Comparison of ENCODE assay signal across 9 cellular contexts in the genomic region with DNA sequence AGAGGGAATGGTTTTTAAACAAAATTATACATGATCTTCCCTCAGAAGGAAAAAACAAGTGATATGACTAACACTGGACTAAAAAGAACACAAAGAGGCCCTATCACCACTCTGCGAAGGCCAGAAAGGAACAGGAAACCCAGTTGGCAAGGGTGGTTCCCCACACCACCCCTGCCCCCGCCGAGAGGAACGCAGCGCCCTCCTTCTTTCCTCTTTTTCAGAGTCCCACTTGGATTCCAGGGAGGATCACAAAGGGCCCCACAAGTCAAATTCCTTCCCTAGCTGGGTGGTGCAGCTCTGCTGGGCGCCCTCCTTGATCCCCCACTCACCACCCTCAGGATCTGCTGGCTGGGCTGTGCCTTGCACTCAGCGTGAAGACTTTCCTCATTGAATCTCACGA. TPM values are rescaled to one million over a fixed set of nuclear protein-coding genes. Genes with fewer than 3 reads are reported as not detected.
A peak's percentile ranks its signal among the peaks of the same experiment; 100 is the strongest.
DNase-seq lines count a peak whose midpoint lies in the region; ATAC-seq, FAIRE-seq and TF ChIP-seq lines count a peak whose summit lies in the region.
"Had no signal": no experiment of that assay in that cellular context is flagged by ENCODE, and none has a peak within 500 bp of the region (broad histone marks: within the 10 kb centered on the region; RNA-seq: fewer than 3 reads in every experiment).

No MANE protein-coding gene starts in this region.

- H3K9me3 Mint-ChIP-seq in activated CD4-positive, alpha-beta memory T cell treated with anti-CD3 and anti-CD28 coated beads for 36 hours, result no peaks in the 10 kb centered on the region

- H3K4me1 ChIP-seq in right lobe of liver, result peaks cover 0 to 7% (median 0%) of the 10 kb centered on the region in 4 donors
- no peaks in the 10 kb centered on the region for H3K4me1 ChIP-seq in HepG2 (ENCODE audit: insufficient read depth, low read length)
- peaks cover 60% of the 10 kb centered on the region for H3K4me1 ChIP-seq in lower lobe of right lung
- H3K4me1 ChIP-seq in uterus, result peaks cover 0 to 9% of the 10 kb centered on the region in 2 donors
- peaks cover 5% of the 10 kb centered on the region for H3K4me1 ChIP-seq in A673 (ENCODE audit: insufficient read depth, low read length, poor library complexity, severe bottlenecking)

- TF ChIP-seq EP300 in HepG2 (IDR thresholded peaks at IDR 0.05; ENCODE audit: low read depth in 2 of 2, low read length in 2 of 2) (no peak), HepG2 (CRISPR knock-in tag; IDR thresholded peaks at IDR 0.05; ENCODE audit: borderline replicate concordance) (no peak)

- H3K4me3 ChIP-seq in right lobe of liver, result no peak overlapping the region
- H3K4me3 ChIP-seq in HepG2 (replicated peaks in 1 of 3; ENCODE audit: insufficient read depth in 1 of 3, low read depth in 2 of 3, low read length in 3 of 3), result no peak overlapping the region
- H3K4me3 ChIP-seq in lower lobe of right lung, result no peak overlapping the region
- no peak overlapping the region for H3K4me3 ChIP-seq in uterus
- H3K4me3 ChIP-seq in A673 (ENCODE audit: low read depth, low read length, poor library complexity, severe bottlenecking), result no peak overlapping the region

- no peak for TF ChIP-seq CTCF in right lobe of liver (IDR thresholded peaks at IDR 0.05)
- TF ChIP-seq CTCF in HepG2 (CRISPR knock-in tag; IDR thresholded peaks at IDR 0.05), result no peak
- no peak for TF ChIP-seq CTCF in lower lobe of right lung (IDR thresholded peaks at IDR 0.05)
- no peak for TF ChIP-seq CTCF in uterus (IDR thresholded peaks at IDR 0.05)
- no peak for TF ChIP-seq CTCF in A673 (conservative IDR thresholded peaks at IDR 0.05; ENCODE audit: low read depth, low read length)

- H3K27me3 ChIP-seq in right lobe of liver (no peaks in the 10 kb centered on the region), HepG2 (ENCODE audit: control insufficient read depth in 1 of 2, insufficient read depth in 2 of 2, low read length in 2 of 2) (peaks cover 0 to 10% of the 10 kb centered on the region in 2 experiments; a peak in 2 of 5 replicates), lower lobe of right lung (ENCODE audit: low read depth) (no peaks in the 10 kb centered on the region), uterus (no peaks in the 10 kb centered on the region), A673 (replicated peaks; ENCODE audit: insufficient read depth, low read depth, low read length, poor library complexity) (no peaks in the 10 kb centered on the region)

- no peak for TF ChIP-seq RAD21 in HepG2 (CRISPR knock-in tag; IDR thresholded peaks at IDR 0.05)

- in situ Hi-C loops in HepG2 (cut with HindIII; ENCODE audit: extremely low pct_ligation_motif_present, low pct_unique_long_range_greater_than_20kb), result no loop called here

- no peaks in the 10 kb centered on the region for H3K36me3 Mint-ChIP-seq in activated CD4-positive, alpha-beta memory T cell treated with anti-CD3 and anti-CD28 coated beads for 36 hours

- intact Hi-C loops in right lobe of liver (cut with DNase I), result no loop called here
- intact Hi-C loops in HepG2 (cut with micrococcal nuclease; ENCODE audit: unreplicated experiment), result no loop called here
- intact Hi-C loops in activated CD4-positive, alpha-beta memory T cell treated with anti-CD3 and anti-CD28 coated beads for 36 hours (cut with micrococcal nuclease), result no loop called here
- intact Hi-C loops in lower lobe of right lung (cut with DNase I), result no loop called here
- intact Hi-C loops in uterus (cut with DNase I; ENCODE audit: low total_unique reads), result no loop called here
- intact Hi-C loops in A673 (cut with micrococcal nuclease; ENCODE audit: unreplicated experiment), result no loop called here

- no peak overlapping the region for H3K9ac ChIP-seq in HepG2 (ENCODE audit: insufficient read depth, low read depth, low read length)

- POLR2A ChIA-PET in HepG2 (lab: Yijun Ruan, JAX), result no interaction called here
- POLR2A ChIA-PET in activated CD4-positive, alpha-beta memory T cell treated with anti-CD3 and anti-CD28 coated beads for 36 hours (lab: Charles Lee), result interaction anchor here (1.4 kb wide), 1 partner anchor 9 kb away, joined by 4 read pairs; no protein-coding TSS in a partner anchor
- POLR2A ChIA-PET in A673 (lab: Charles Lee; ENCODE audit: low non-redundant PET), result no interaction called here

- H3K4me1 Mint-ChIP-seq in activated CD4-positive, alpha-beta memory T cell treated with anti-CD3 and anti-CD28 coated beads for 36 hours (ENCODE audit: low read depth), result peaks cover 41% of the 10 kb centered on the region

- H3K4me3 Mint-ChIP-seq in activated CD4-positive, alpha-beta memory T cell treated with anti-CD3 and anti-CD28 coated beads for 36 hours, result no peak overlapping the region

- no peaks in the 10 kb centered on the region for H3K79me2 ChIP-seq in HepG2 (ENCODE audit: insufficient read depth, low read length)

- H3K27ac ChIP-seq in right lobe of liver (peak overlapping the region in 1 of 3 donors; percentile 1), HepG2 (ENCODE audit: extremely low read length, insufficient read depth, low read length) (no peak overlapping the region), lower lobe of right lung (peak overlapping the region; percentile 67), uterus (peak overlapping the region; percentile 17 to 67), A673 (ENCODE audit: low read depth, low read length, poor library complexity, severe bottlenecking) (no peak overlapping the region)

- H3K27ac Mint-ChIP-seq in activated CD4-positive, alpha-beta memory T cell treated with anti-CD3 and anti-CD28 coated beads for 36 hours, result peak overlapping the region; percentile 77

- H3K9me3 ChIP-seq in right lobe of liver, result no peaks in the 10 kb centered on the region
- H3K9me3 ChIP-seq in HepG2 (ENCODE audit: low read length), result no peaks in the 10 kb centered on the region
- H3K9me3 ChIP-seq in lower lobe of right lung, result no peaks in the 10 kb centered on the region
- no peaks in the 10 kb centered on the region for H3K9me3 ChIP-seq in uterus
- H3K9me3 ChIP-seq in A673 (ENCODE audit: low read depth, low read length, poor library complexity, severe bottlenecking), result no peaks in the 10 kb centered on the region

- 75% methylated on average over 8 of the region's 8 CpGs for WGBS in right lobe of liver (ENCODE audit: insufficient coverage, low coverage, low lambda C conversion rate, missing lambda C conversion rate)
- 58% methylated on average over 7 of the region's 8 CpGs for WGBS in HepG2 (ENCODE audit: low lambda C conversion rate)

- ATAC-seq in right lobe of liver (peak; percentile 43 to 53 (median 48)), HepG2 (no peak), lower lobe of right lung (peak; percentile 61 to 64), GM18502 (IDR thresholded peaks at IDR 0.05; ENCODE audit: poor library complexity, unreplicated experiment) (no peak)

- CTCF ChIA-PET in HepG2 (lab: Yijun Ruan, JAX; ENCODE audit: low intra/inter-chr PET ratio, low total read pairs) (no interaction called here), A673 (lab: Charles Lee) (no interaction called here)
- CTCF ChIA-PET in activated CD4-positive, alpha-beta memory T cell treated with anti-CD3 and anti-CD28 coated beads for 36 hours (lab: Charles Lee), result interaction anchor here (0.9 to 1.7 kb wide), 3 partner anchors 11 to 37 kb away, joined by 3 to 5 read pairs (median 4); no protein-coding TSS in a partner anchor

- BruUV-seq in HepG2 (replicated peaks; lab: Mats Ljungman, UMichigan), result no TSS peak
- no TSS peak for BruUV-seq in A673 (replicated peaks; lab: Mats Ljungman, UMichigan)

- no peak overlapping the region for H3K4me2 ChIP-seq in HepG2 (ENCODE audit: low read depth, low read length)

- no peak for FAIRE-seq in HepG2 (lab: Jason Lieb, UNC)

- DNase-seq in right lobe of liver (peak in 1 of 3 donors; percentile 35), HepG2 (ENCODE audit: low spot score) (no peak), lower lobe of right lung (peak; percentile 62), uterus (no peak), HK-2 (ENCODE audit: unreplicated experiment) (no peak), A673 (ENCODE audit: low spot score) (no peak)
- peak; percentile 50 for DNase-seq in activated CD4-positive, alpha-beta memory T cell treated with anti-CD3 and anti-CD28 coated beads for 36 hours
- DNase-seq: NCI-H2171 treated with DMSO at 0.1 percent for 48 hours had no signal

- no peak overlapping the region for H2AFZ ChIP-seq in HepG2 (ENCODE audit: low read length)

- H4K20me1 ChIP-seq in HepG2 (ENCODE audit: insufficient read depth, low read length), result no peaks in the 10 kb centered on the region

- no peak for TF ChIP-seq POLR2A in right lobe of liver (IDR thresholded peaks at IDR 0.05)
- TF ChIP-seq POLR2A in HepG2 (IDR thresholded peaks at IDR 0.05; ENCODE audit: insufficient read depth in 1 of 2, low read depth in 2 of 2, low read length in 2 of 2), result no peak
- no peak for TF ChIP-seq POLR2A in uterus (IDR thresholded peaks at IDR 0.05)

- H3K27me3 Mint-ChIP-seq in activated CD4-positive, alpha-beta memory T cell treated with anti-CD3 and anti-CD28 coated beads for 36 hours, result peaks cover 3% of the 10 kb centered on the region

- H3K36me3 ChIP-seq in right lobe of liver (no peaks in the 10 kb centered on the region), HepG2 (replicated peaks in 1 of 2; ENCODE audit: control insufficient read depth in 1 of 2, insufficient read depth in 2 of 2, low read length in 2 of 2) (no peaks in the 10 kb centered on the region), lower lobe of right lung (no peaks in the 10 kb centered on the region), uterus (no peaks in the 10 kb centered on the region), A673 (ENCODE audit: insufficient read depth, low read length, poor library complexity, severe bottlenecking) (no peaks in the 10 kb centered on the region)

RNA-seq across cellular contexts. Expression of a gene that starts 29.8 kb away (rescaled TPM):
- total RNA-seq in right lobe of liver (10 to 100 TPM in 5 of 6 experiments, 1 to 10 TPM in 1; 9.9 to 30.2 (median 15.9) TPM), HepG2 (2016; rRNA removed; fragmentation: Illumina TruSeq; extraction: Trizol) (0.11 TPM in 1 of 2 replicates, not detected in the other), lower lobe of right lung (13.1 TPM), uterus (10 to 100 TPM in 3 of 4 donors, not detected in 1; 11.9 to 37.1 (median 16.5) TPM), A673 (2021) (not detected in 2 replicates)
- total RNA-seq in HepG2 (2016; cell fraction: cytosol; rRNA removed; fragmentation: Illumina TruSeq; extraction: Trizol; ENCODE audit: low read depth), result not detected in 2 replicates
- total RNA-seq in HepG2 (2016; cell fraction: insoluble cytoplasmic fraction; rRNA removed; fragmentation: Illumina TruSeq; extraction: Trizol), result not detected in 2 replicates
- total RNA-seq in HepG2 (2016; cell fraction: membrane; rRNA removed; fragmentation: Illumina TruSeq; extraction: Trizol), result not detected in 2 replicates
- not detected in 2 replicates for total RNA-seq in HepG2 (2016; cell fraction: nucleus; rRNA removed; fragmentation: Illumina TruSeq; extraction: Trizol)
- 0.16 and 0.18 TPM in 2 replicates for polyA plus RNA-seq in HepG2 (2011; rRNA removed)
- 0.14 and 0.15 TPM in 2 replicates for polyA plus RNA-seq in HepG2 (2011; cell fraction: cytosol; rRNA removed)
- 0.28 TPM in 1 of 2 replicates, not detected in the other for polyA plus RNA-seq in HepG2 (2011; cell fraction: nucleus; rRNA removed)
- 0.09 and 0.15 TPM in 2 replicates for polyA plus RNA-seq in HepG2 (2012)
- not detected in 2 replicates for polyA plus RNA-seq in HepG2 (2016; cell fraction: cytosol; fragmentation: Illumina TruSeq; extraction: Trizol; ENCODE audit: low read depth)
- not detected in 2 replicates for polyA plus RNA-seq in HepG2 (2016; cell fraction: insoluble cytoplasmic fraction; fragmentation: Illumina TruSeq; extraction: Trizol; ENCODE audit: low read depth)
- polyA plus RNA-seq in HepG2 (2016; cell fraction: membrane; fragmentation: Illumina TruSeq; extraction: Trizol; ENCODE audit: low read depth), result not detected in 2 replicates
- polyA plus RNA-seq in HepG2 (2016; cell fraction: nucleus; fragmentation: Illumina TruSeq; extraction: Trizol; ENCODE audit: insufficient read depth, low read depth), result not detected in 2 replicates
- 0.14 and 0.82 TPM in 2 replicates for polyA minus RNA-seq in HepG2 (2011; rRNA and poly(A)+ RNA removed; ENCODE audit: low replicate concordance)
- polyA minus RNA-seq in HepG2 (2011; cell fraction: cytosol; rRNA and poly(A)+ RNA removed), result not detected in 2 replicates
- polyA minus RNA-seq in HepG2 (2011; cell fraction: nucleus; rRNA and poly(A)+ RNA removed), result not detected in 2 replicates
- under 1 TPM; 0.31 to 0.34 TPM for total RNA-seq in activated CD4-positive, alpha-beta memory T cell treated with anti-CD3 and anti-CD28 coated beads for 36 hours

RNA-seq across cellular contexts. Expression of a gene that starts 32.9 kb away (rescaled TPM):
- total RNA-seq in right lobe of liver (under 1 TPM; 0.43 to 0.92 (median 0.68) TPM), HepG2 (2016; rRNA removed; fragmentation: Illumina TruSeq; extraction: Trizol) (0.18 TPM in 1 of 2 replicates, not detected in the other), lower lobe of right lung (1.5 TPM), uterus (10 to 100 TPM in 1 of 4 donors, 1 to 10 TPM in 3; 4.9 to 35.3 (median 7.9) TPM), A673 (2021) (0.72 and 0.99 TPM in 2 replicates)
- total RNA-seq in HepG2 (2016; cell fraction: cytosol; rRNA removed; fragmentation: Illumina TruSeq; extraction: Trizol; ENCODE audit: low read depth), result not detected in 2 replicates
- total RNA-seq in HepG2 (2016; cell fraction: insoluble cytoplasmic fraction; rRNA removed; fragmentation: Illumina TruSeq; extraction: Trizol), result 0.10 and 0.32 TPM in 2 replicates
- total RNA-seq in HepG2 (2016; cell fraction: membrane; rRNA removed; fragmentation: Illumina TruSeq; extraction: Trizol), result 0.25 TPM in 1 of 2 replicates, not detected in the other
- 0.47 and 0.97 TPM in 2 replicates for total RNA-seq in HepG2 (2016; cell fraction: nucleus; rRNA removed; fragmentation: Illumina TruSeq; extraction: Trizol)
- 0.55 and 0.58 TPM in 2 replicates for polyA plus RNA-seq in HepG2 (2011; rRNA removed)
- 0.13 and 0.26 TPM in 2 replicates for polyA plus RNA-seq in HepG2 (2011; cell fraction: cytosol; rRNA removed)
- polyA plus RNA-seq in HepG2 (2011; cell fraction: nucleus; rRNA removed), result 1.2 and 2.5 TPM in 2 replicates
- 0.28 and 0.46 TPM in 2 replicates for polyA plus RNA-seq in HepG2 (2012)
- polyA plus RNA-seq in HepG2 (2016; cell fraction: cytosol; fragmentation: Illumina TruSeq; extraction: Trizol; ENCODE audit: low read depth), result not detected in 2 replicates
- 0.13 and 0.19 TPM in 2 replicates for polyA plus RNA-seq in HepG2 (2016; cell fraction: insoluble cytoplasmic fraction; fragmentation: Illumina TruSeq; extraction: Trizol; ENCODE audit: low read depth)
- not detected in 2 replicates for polyA plus RNA-seq in HepG2 (2016; cell fraction: membrane; fragmentation: Illumina TruSeq; extraction: Trizol; ENCODE audit: low read depth)
- 1.1 and 2.1 TPM in 2 replicates for polyA plus RNA-seq in HepG2 (2016; cell fraction: nucleus; fragmentation: Illumina TruSeq; extraction: Trizol; ENCODE audit: insufficient read depth, low read depth)
- polyA minus RNA-seq in HepG2 (2011; rRNA and poly(A)+ RNA removed; ENCODE audit: low replicate concordance), result 0.21 and 2.3 TPM in 2 replicates
- not detected in 2 replicates for polyA minus RNA-seq in HepG2 (2011; cell fraction: cytosol; rRNA and poly(A)+ RNA removed)
- polyA minus RNA-seq in HepG2 (2011; cell fraction: nucleus; rRNA and poly(A)+ RNA removed), result 2.2 and 3.1 TPM in 2 replicates
- 1 to 10 TPM; 2.1 to 2.3 TPM for total RNA-seq in activated CD4-positive, alpha-beta memory T cell treated with anti-CD3 and anti-CD28 coated beads for 36 hours

RNA-seq across cellular contexts. Expression of a gene that starts 48.2 kb away (rescaled TPM):
- 1 to 10 TPM; 2.5 to 3.8 (median 2.8) TPM for total RNA-seq in right lobe of liver
- 0.15 TPM in 1 of 2 replicates, not detected in the other for total RNA-seq in HepG2 (2016; rRNA removed; fragmentation: Illumina TruSeq; extraction: Trizol)
- not detected in 2 replicates for total RNA-seq in HepG2 (2016; cell fraction: cytosol; rRNA removed; fragmentation: Illumina TruSeq; extraction: Trizol; ENCODE audit: low read depth)
- 0.04 and 0.07 TPM in 2 replicates for total RNA-seq in HepG2 (2016; cell fraction: insoluble cytoplasmic fraction; rRNA removed; fragmentation: Illumina TruSeq; extraction: Trizol)
- total RNA-seq in HepG2 (2016; cell fraction: membrane; rRNA removed; fragmentation: Illumina TruSeq; extraction: Trizol), result not detected in 2 replicates
- total RNA-seq in HepG2 (2016; cell fraction: nucleus; rRNA removed; fragmentation: Illumina TruSeq; extraction: Trizol), result 0.16 TPM in 1 of 2 replicates, not detected in the other
- polyA plus RNA-seq in HepG2 (2011; rRNA removed), result 0.01 and 0.07 TPM in 2 replicates
- polyA plus RNA-seq in HepG2 (2011; cell fraction: cytosol; rRNA removed), result 0.01 and 0.10 TPM in 2 replicates
- 0.09 and 0.13 TPM in 2 replicates for polyA plus RNA-seq in HepG2 (2011; cell fraction: nucleus; rRNA removed)
- polyA plus RNA-seq in HepG2 (2012), result 0.04 TPM in 1 of 2 replicates, not detected in the other
- polyA plus RNA-seq in HepG2 (2016; cell fraction: cytosol; fragmentation: Illumina TruSeq; extraction: Trizol; ENCODE audit: low read depth), result not detected in 2 replicates
- polyA plus RNA-seq in HepG2 (2016; cell fraction: insoluble cytoplasmic fraction; fragmentation: Illumina TruSeq; extraction: Trizol; ENCODE audit: low read depth), result 0.09 TPM in 1 of 2 replicates, not detected in the other
- 0.03 TPM in 1 of 2 replicates, not detected in the other for polyA plus RNA-seq in HepG2 (2016; cell fraction: membrane; fragmentation: Illumina TruSeq; extraction: Trizol; ENCODE audit: low read depth)
- polyA plus RNA-seq in HepG2 (2016; cell fraction: nucleus; fragmentation: Illumina TruSeq; extraction: Trizol; ENCODE audit: insufficient read depth, low read depth), result 0.18 TPM in 1 of 2 replicates, not detected in the other
- not detected in 2 replicates for polyA minus RNA-seq in HepG2 (2011; rRNA and poly(A)+ RNA removed; ENCODE audit: low replicate concordance)
- polyA minus RNA-seq in HepG2 (2011; cell fraction: cytosol; rRNA and poly(A)+ RNA removed), result not detected in 2 replicates
- not detected in 2 replicates for polyA minus RNA-seq in HepG2 (2011; cell fraction: nucleus; rRNA and poly(A)+ RNA removed)
- 1 to 10 TPM; 7.7 to 8.6 TPM for total RNA-seq in activated CD4-positive, alpha-beta memory T cell treated with anti-CD3 and anti-CD28 coated beads for 36 hours
- total RNA-seq in lower lobe of right lung, result 32.0 TPM
- 10 to 100 TPM in 2 of 4 donors, 1 to 10 TPM in 2; 2.6 to 14.7 (median 7.1) TPM for total RNA-seq in uterus
- total RNA-seq in A673 (2021), result 0.37 TPM in 2 replicates

RNA-seq across cellular contexts. Expression of a gene that starts 49.7 kb away (rescaled TPM):
- total RNA-seq in right lobe of liver, result 10 to 100 TPM; 23.9 to 40.8 (median 33.0) TPM
- 51.0 and 66.2 TPM in 2 replicates for total RNA-seq in HepG2 (2016; rRNA removed; fragmentation: Illumina TruSeq; extraction: Trizol)
- total RNA-seq in HepG2 (2016; cell fraction: cytosol; rRNA removed; fragmentation: Illumina TruSeq; extraction: Trizol; ENCODE audit: low read depth), result 38.5 and 43.1 TPM in 2 replicates
- total RNA-seq in HepG2 (2016; cell fraction: insoluble cytoplasmic fraction; rRNA removed; fragmentation: Illumina TruSeq; extraction: Trizol), result 55.5 and 63.3 TPM in 2 replicates
- total RNA-seq in HepG2 (2016; cell fraction: membrane; rRNA removed; fragmentation: Illumina TruSeq; extraction: Trizol), result 51.7 and 64.0 TPM in 2 replicates
- 20.8 and 27.4 TPM in 2 replicates for total RNA-seq in HepG2 (2016; cell fraction: nucleus; rRNA removed; fragmentation: Illumina TruSeq; extraction: Trizol)
- polyA plus RNA-seq in HepG2 (2011; rRNA removed), result 34.3 and 41.4 TPM in 2 replicates
- 19.2 and 23.8 TPM in 2 replicates for polyA plus RNA-seq in HepG2 (2011; cell fraction: cytosol; rRNA removed)
- polyA plus RNA-seq in HepG2 (2011; cell fraction: nucleus; rRNA removed), result 7.0 and 8.8 TPM in 2 replicates
- 39.2 and 39.8 TPM in 2 replicates for polyA plus RNA-seq in HepG2 (2012)
- polyA plus RNA-seq in HepG2 (2016; cell fraction: cytosol; fragmentation: Illumina TruSeq; extraction: Trizol; ENCODE audit: low read depth), result 52.8 and 70.6 TPM in 2 replicates
- 95.8 and 101 TPM in 2 replicates for polyA plus RNA-seq in HepG2 (2016; cell fraction: insoluble cytoplasmic fraction; fragmentation: Illumina TruSeq; extraction: Trizol; ENCODE audit: low read depth)
- 68.1 and 83.6 TPM in 2 replicates for polyA plus RNA-seq in HepG2 (2016; cell fraction: membrane; fragmentation: Illumina TruSeq; extraction: Trizol; ENCODE audit: low read depth)
- polyA plus RNA-seq in HepG2 (2016; cell fraction: nucleus; fragmentation: Illumina TruSeq; extraction: Trizol; ENCODE audit: insufficient read depth, low read depth), result 44.3 and 48.4 TPM in 2 replicates
- 7.3 and 16.0 TPM in 2 replicates for polyA minus RNA-seq in HepG2 (2011; rRNA and poly(A)+ RNA removed; ENCODE audit: low replicate concordance)
- polyA minus RNA-seq in HepG2 (2011; cell fraction: cytosol; rRNA and poly(A)+ RNA removed), result 5.7 and 6.1 TPM in 2 replicates
- polyA minus RNA-seq in HepG2 (2011; cell fraction: nucleus; rRNA and poly(A)+ RNA removed), result 23.8 and 24.9 TPM in 2 replicates
- 100 to 1,000 TPM; 108 to 112 TPM for total RNA-seq in activated CD4-positive, alpha-beta memory T cell treated with anti-CD3 and anti-CD28 coated beads for 36 hours
- 54.4 TPM for total RNA-seq in lower lobe of right lung
- 10 to 100 TPM in 2 of 4 donors, 1 to 10 TPM in 2; 3.1 to 56.5 (median 23.1) TPM for total RNA-seq in uterus
- 42.6 and 49.7 TPM in 2 replicates for total RNA-seq in A673 (2021)

Comparison
In these comparisons a context has a peak if more than half of its experiments do, and no peak if none do; other contexts are left out.
1. ATAC-seq: peak in right lobe of liver (4 of 4) and lower lobe of right lung (2 of 2); none in HepG2 (single experiment) and GM18502 (single experiment).
2. DNase-seq: peak in activated CD4-positive, alpha-beta memory T cell treated with anti-CD3 and anti-CD28 coated beads for 36 hours (single experiment) and lower lobe of right lung (single experiment); none in HepG2 (single experiment), uterus (0 of 2), HK-2 (single experiment) and A673 (single experiment).
3. H3K27ac ChIP-seq: peak in lower lobe of right lung (single experiment) and uterus (2 of 2); none in HepG2 (single experiment) and A673 (single experiment).